Comparison of ENCODE assay signal across 18 cellular contexts in the genomic region with DNA sequence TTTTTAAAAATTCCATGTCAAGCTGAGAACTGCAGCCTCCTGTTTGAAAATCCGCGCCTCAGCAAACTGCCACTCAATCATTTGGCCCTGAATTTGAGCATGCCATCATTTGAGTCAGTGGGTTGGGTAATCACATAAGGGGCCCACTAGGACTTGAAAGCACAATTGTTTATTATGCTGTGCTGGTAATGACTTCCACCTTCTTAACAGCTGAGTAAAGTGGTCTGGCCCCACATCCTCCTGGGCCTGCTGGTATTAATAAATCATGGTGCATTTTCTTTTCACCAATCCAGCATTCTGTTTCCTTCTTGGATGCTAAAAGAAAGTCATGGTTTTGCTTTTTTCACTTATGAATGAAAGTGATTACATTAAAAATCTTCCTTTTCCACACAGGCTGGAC.
A peak's percentile ranks its signal among the peaks of the same experiment; 100 is the strongest.
DNase-seq lines count a peak whose midpoint lies in the region; ATAC-seq, FAIRE-seq and TF ChIP-seq lines count a peak whose summit lies in the region.
"Had no signal": no experiment of that assay in that cellular context is flagged by ENCODE, and none has a peak within 500 bp of the region (broad histone marks: within the 10 kb centered on the region; RNA-seq: fewer than 3 reads in every experiment).

No MANE protein-coding gene starts in this region.

- no peak overlapping the region for H2AFZ ChIP-seq in endothelial cell of umbilical vein (ENCODE audit: low read depth, low read length)

- peaks cover 18% of the 10 kb centered on the region for H3K4me1 Mint-ChIP-seq in nephron
- H3K4me1 Mint-ChIP-seq: CD4-positive, alpha-beta memory T cell had no signal

- H3K27me3 ChIP-seq in endothelial cell of umbilical vein (ENCODE audit: control insufficient read depth in 2 of 2, insufficient read depth in 2 of 2, low read length in 2 of 2), result no peaks in the 10 kb centered on the region

- peak in 2 of 3 experiments; percentile 4 to 31 for DNase-seq in NCI-H1417 (lab: John Stamatoyannopoulos, UW)
- DNase-seq in NCI-H1417 treated with DMSO at 0.1 percent for 48 hours (lab: John Stamatoyannopoulos, UW), result no peak
- peak; percentile 43 for DNase-seq in endothelial cell of umbilical vein (ENCODE audit: low read depth, low spot score)
- DNase-seq in SW480 (ENCODE audit: low spot score), result no peak
- DNase-seq in middle frontal gyrus (ENCODE audit: extremely low spot score, low spot score), result no peak
- no peak for DNase-seq in HUDEP-2 (lab: John Stamatoyannopoulos, UW; ENCODE audit: unreplicated experiment in 76 of 76)
- DNase-seq: Calu3; CD4-positive, alpha-beta memory T cell; DMS53; HCEC 1CT; NCI-H524; SHP77 had no signal

- H3K9me3 Mint-ChIP-seq in nephron, result peaks cover 2% of the 10 kb centered on the region

- H3K36me3 ChIP-seq in endothelial cell of umbilical vein (ENCODE audit: control insufficient read depth in 2 of 2, extremely low read depth in 1 of 2, insufficient read depth in 2 of 2, low read length in 2 of 2), result peaks cover 3 to 16% of the 10 kb centered on the region in 2 experiments

- dilution Hi-C loops in endothelial cell of umbilical vein (cut with MboI; ENCODE audit: extremely low pct_ligation_motif_present, low sequenced_read_pairs), result no loop called here

- no peak overlapping the region for H3K4me2 ChIP-seq in endothelial cell of umbilical vein (ENCODE audit: insufficient read depth, low read length)

- no peak for TF ChIP-seq POLR2A in endothelial cell of umbilical vein (IDR thresholded peaks at IDR 0.05; ENCODE audit: low read depth, low read length)

- H3K9me3 ChIP-seq in endothelial cell of umbilical vein (replicated peaks; ENCODE audit: control insufficient read depth, insufficient read depth, low read length), result no peaks in the 10 kb centered on the region

- intact Hi-C loops in endothelial cell of umbilical vein (cut with micrococcal nuclease), result no loop called here

- FAIRE-seq in endothelial cell of umbilical vein (lab: Jason Lieb, UNC), result peak; percentile 21
- FAIRE-seq: GM19239, K562 had no signal

- POLR2A ChIA-PET in endothelial cell of umbilical vein (lab: Charles Lee), result no interaction called here

- H3K36me3 Mint-ChIP-seq in nephron (ENCODE audit: low read depth), result peaks cover 50% of the 10 kb centered on the region
- H3K36me3 Mint-ChIP-seq: CD4-positive, alpha-beta memory T cell had no signal

- no peak overlapping the region for H3K9ac ChIP-seq in endothelial cell of umbilical vein (replicated peaks; ENCODE audit: extremely low read depth, insufficient read depth, low read length)

- no peak overlapping the region for H3K27ac ChIP-seq in endothelial cell of umbilical vein (ENCODE audit: insufficient read depth, low read depth, low read length)
- H3K27ac ChIP-seq: 22Rv1, HL-60 had no signal

- H4K20me1 ChIP-seq in endothelial cell of umbilical vein (replicated peaks; ENCODE audit: control insufficient read depth, extremely low read depth, insufficient read depth, low read length), result no peaks in the 10 kb centered on the region

- H3K27me3 Mint-ChIP-seq in nephron (ENCODE audit: low read depth), result no peaks in the 10 kb centered on the region

- BruUV-seq in endothelial cell of umbilical vein (replicated peaks; lab: Mats Ljungman, UMichigan), result no TSS peak

- ATAC-seq in HG02642 (IDR thresholded peaks at IDR 0.05; ENCODE audit: poor library complexity, unreplicated experiment), result no peak
- ATAC-seq: K562 had no signal

- no peak overlapping the region for H3K4me3 Mint-ChIP-seq in nephron
- H3K4me3 Mint-ChIP-seq: CD4-positive, alpha-beta memory T cell had no signal

- CTCF ChIA-PET in endothelial cell of umbilical vein (lab: Charles Lee), result interaction anchor here (1.5 kb wide), 1 partner anchor 9 kb away, joined by 4 read pairs; no protein-coding TSS in a partner anchor

- peak overlapping the region in 2 of 3 experiments; percentile 37 to 42 for H3K27ac Mint-ChIP-seq in nephron
- H3K27ac Mint-ChIP-seq: CD4-positive, alpha-beta memory T cell had no signal

- no peaks in the 10 kb centered on the region for H3K4me1 ChIP-seq in endothelial cell of umbilical vein (ENCODE audit: control insufficient read depth, extremely low read depth, insufficient read depth, low read length)

- TF ChIP-seq CTCF in endothelial cell of umbilical vein (IDR thresholded peaks at IDR 0.05; ENCODE audit: extremely low read depth in 1 of 2, insufficient read depth in 1 of 2, low read depth in 1 of 2, low read length in 2 of 2), result no peak
- TF ChIP-seq CTCF in nephron (IDR thresholded peaks at IDR 0.05; ENCODE audit: unreplicated experiment in 3 of 3), result no peak

- H3K79me2 ChIP-seq in endothelial cell of umbilical vein (ENCODE audit: control insufficient read depth, insufficient read depth, low read length), result no peaks in the 10 kb centered on the region

- no peak overlapping the region for H3K4me3 ChIP-seq in endothelial cell of umbilical vein (replicated peaks in 1 of 3; ENCODE audit: insufficient read depth in 1 of 3, low read depth in 1 of 3, low read length in 3 of 3)
- H3K4me3 ChIP-seq: K562 had no signal

- no peaks in the 10 kb centered on the region for H3K9me1 ChIP-seq in endothelial cell of umbilical vein (replicated peaks; ENCODE audit: control insufficient read depth, extremely low read depth, insufficient read depth, low read length)

TF ChIP-seq in endothelial cell of umbilical vein, 7 proteins besides CTCF, POLR2A, EP300 and RAD21:
- no peak for TF ChIP-seq POLR2AphosphoS5 (IDR thresholded peaks at IDR 0.05; ENCODE audit: insufficient read depth, low read depth, low read length)
- TF ChIP-seq EZH2 (IDR thresholded peaks at IDR 0.05; ENCODE audit: borderline replicate concordance, low read depth, low read length, severe bottlenecking), result no peak
- no peak for TF ChIP-seq FOS (IDR thresholded peaks at IDR 0.05; ENCODE audit: borderline replicate concordance, insufficient read depth, low read length)
- TF ChIP-seq GATA2 (IDR thresholded peaks at IDR 0.05; ENCODE audit: insufficient read depth, insufficient read length, low read depth, low read length), result no peak
- TF ChIP-seq JUN (IDR thresholded peaks at IDR 0.05; ENCODE audit: borderline replicate concordance, insufficient read depth, insufficient read length, low read depth), result no peak

Comparison
In these comparisons a context has a peak if more than half of its experiments do, and no peak if none do; other contexts are left out.
1. DNase-seq: peak in NCI-H1417 (2 of 3) and endothelial cell of umbilical vein (single experiment); none in NCI-H1417 treated with DMSO at 0.1 percent for 48 hours (single experiment), SW480 (single experiment), middle frontal gyrus (single experiment) and HUDEP-2 (0 of 76).